In the genomic region with DNA sequence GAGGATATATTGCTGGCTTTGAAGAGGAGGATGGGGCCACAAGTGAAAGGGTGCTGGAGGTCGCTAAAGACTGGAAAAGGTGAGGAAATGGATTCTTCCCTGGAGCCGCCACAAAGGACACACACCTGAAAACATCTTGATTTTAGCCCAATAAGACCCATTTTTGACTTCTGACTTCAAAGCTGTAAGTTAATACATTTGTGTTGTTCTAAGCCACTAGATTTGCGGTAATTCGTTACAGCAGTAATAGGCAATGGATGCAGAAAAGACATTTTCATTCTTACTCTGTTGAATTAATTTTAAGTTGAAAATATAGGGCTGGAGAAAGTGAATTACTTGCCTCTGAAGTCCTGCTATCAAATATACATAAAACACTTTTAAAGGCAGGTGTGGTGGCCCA, we compare ENCODE assay signal across 32 cellular contexts.
DNase-seq lines count a peak whose midpoint lies in the region; ATAC-seq, FAIRE-seq and TF ChIP-seq lines count a peak whose summit lies in the region.
"Had no signal": no experiment of that assay in that cellular context is flagged by ENCODE, and none has a peak within 500 bp of the region (broad histone marks: within the 10 kb centered on the region; RNA-seq: fewer than 3 reads in every experiment).

No MANE protein-coding gene starts in this region.

- TF ChIP-seq RAD21 in A549 (conservative IDR thresholded peaks at IDR 0.05 in 1 of 2, IDR thresholded peaks at IDR 0.05 in 1 of 2) (no peak), K562 (CRISPR knock-in tag; conservative IDR thresholded peaks at IDR 0.05 in 1 of 2, IDR thresholded peaks at IDR 0.05 in 1 of 2) (no peak)

- POLR2A ChIA-PET in A549 (lab: Yijun Ruan, JAX) (no interaction called here), K562 (lab: Yijun Ruan, JAX) (no interaction called here)

- CTCF ChIA-PET in A549 (lab: Yijun Ruan, JAX), result no interaction called here
- CTCF ChIA-PET in K562 (lab: Yijun Ruan, JAX; ENCODE audit: low intra/inter-chr PET ratio), result no interaction called here

- no peak overlapping the region for H3K4me3 ChIP-seq in A549
- no peak overlapping the region for H3K4me3 ChIP-seq in K562
- no peak overlapping the region for H3K4me3 ChIP-seq in neuronal stem cell (ENCODE audit: low read length in 2 of 2)
- no peak overlapping the region for H3K4me3 ChIP-seq in lower lobe of right lung
- H3K4me3 ChIP-seq: BLaER1; BLaER1 treated with 17β-estradiol and CSF1 and Interleukin-3, amounts not matched to agents 10 nM and 100 nM had no signal

- BruUV-seq in K562 (replicated peaks; lab: Mats Ljungman, UMichigan), result no TSS peak

- H2BK120ac ChIP-seq in neuronal stem cell (ENCODE audit: low read depth, low read length), result no peak overlapping the region

- no peak for ATAC-seq in A549
- ATAC-seq in K562, result no peak
- no peak for ATAC-seq in lower lobe of right lung
- ATAC-seq: CD8-positive, alpha-beta T cell had no signal

- H3K18ac ChIP-seq in neuronal stem cell (ENCODE audit: low read length), result no peak overlapping the region

- TF ChIP-seq EP300 in A549 (IDR thresholded peaks at IDR 0.05), result no peak
- TF ChIP-seq EP300 in K562 (IDR thresholded peaks at IDR 0.05; ENCODE audit: low read length), result no peak

- H3K9me3 ChIP-seq in A549 (peaks cover 4% of the 10 kb centered on the region; the same call in 1 of the 3 replicates), K562 (replicated peaks; ENCODE audit: control insufficient read depth, insufficient read depth, low read depth, low read length) (no peaks in the 10 kb centered on the region), neuronal stem cell (replicated peaks in 1 of 2; ENCODE audit: control insufficient read depth in 2 of 2, insufficient read depth in 1 of 2, low read depth in 1 of 2, low read length in 2 of 2) (no peaks in the 10 kb centered on the region), lower lobe of right lung (no peaks in the 10 kb centered on the region)
- H3K9me3 ChIP-seq: BE2C, BLaER1 had no signal

- peaks cover 0 to 10% of the 10 kb centered on the region in 2 experiments; a peak in 3 of 5 replicates for H3K27me3 ChIP-seq in K562 (ENCODE audit: control insufficient read depth in 2 of 2, insufficient read depth in 2 of 2, low read length in 2 of 2)
- peaks cover 0 to 3% (median 0%) of the 10 kb centered on the region in 3 experiments for H3K27me3 ChIP-seq in neuronal stem cell (ENCODE audit: control insufficient read depth in 3 of 3, insufficient read depth in 3 of 3, low read depth in 1 of 3, low read length in 3 of 3)
- H3K27me3 ChIP-seq in lower lobe of right lung (ENCODE audit: low read depth), result no peaks in the 10 kb centered on the region
- H3K27me3 ChIP-seq: BE2C; BLaER1; BLaER1 treated with 17β-estradiol and CSF1 and Interleukin-3, amounts not matched to agents 10 nM and 100 nM had no signal

- H3K9ac ChIP-seq in K562 (ENCODE audit: insufficient read depth in 1 of 2, low read depth in 2 of 2, low read length in 2 of 2) (no peak overlapping the region), neuronal stem cell (ENCODE audit: low read depth, low read length, poor library complexity) (no peak overlapping the region)
- H3K9ac ChIP-seq: BLaER1; BLaER1 treated with 17β-estradiol and CSF1 and Interleukin-3, amounts not matched to agents 10 nM and 100 nM had no signal

- no peaks in the 10 kb centered on the region for H3K9me1 ChIP-seq in K562 (ENCODE audit: control insufficient read depth, insufficient read depth, low read length)

- H3K4me1 ChIP-seq in A549, result no peaks in the 10 kb centered on the region
- no peaks in the 10 kb centered on the region for H3K4me1 ChIP-seq in K562 (replicated peaks in 1 of 2; ENCODE audit: control insufficient read depth in 2 of 2, insufficient read depth in 2 of 2, low read length in 2 of 2)
- H3K4me1 ChIP-seq in neuronal stem cell (ENCODE audit: control insufficient read depth in 2 of 2, insufficient read depth in 1 of 2, low read depth in 1 of 2, low read length in 2 of 2), result no peaks in the 10 kb centered on the region
- H3K4me1 ChIP-seq in lower lobe of right lung, result no peaks in the 10 kb centered on the region
- H3K4me1 ChIP-seq: BE2C; BLaER1; BLaER1 treated with 17β-estradiol and CSF1 and Interleukin-3, amounts not matched to agents 10 nM and 100 nM; Caco-2 had no signal

- H3K27ac ChIP-seq in A549, result no peak overlapping the region
- H3K27ac ChIP-seq in K562 (ENCODE audit: extremely low read depth, low read depth, low read length), result no peak overlapping the region
- H3K27ac ChIP-seq in neuronal stem cell (replicated peaks; ENCODE audit: low read length), result no peak overlapping the region
- no peak overlapping the region for H3K27ac ChIP-seq in lower lobe of right lung
- H3K27ac ChIP-seq: 22Rv1; BLaER1; BLaER1 treated with 17β-estradiol and CSF1 and Interleukin-3, amounts not matched to agents 10 nM and 100 nM; C4-2B had no signal

- no peak overlapping the region for H2BK15ac ChIP-seq in neuronal stem cell (ENCODE audit: low read length)

- TF ChIP-seq POLR2A in A549 (IDR thresholded peaks at IDR 0.05; ENCODE audit: low read length) (no peak), K562 (conservative IDR thresholded peaks at IDR 0.05) (no peak)

- H3K14ac ChIP-seq in neuronal stem cell (ENCODE audit: low read length), result no peak overlapping the region

- DNase-seq in activated CD8-positive, alpha-beta memory T cell treated with anti-CD3 and anti-CD28 coated beads for 24 hours, result peak; percentile 4
- DNase-seq in activated CD8-positive, alpha-beta memory T cell treated with anti-CD3 and anti-CD28 coated beads, Interleukin-2, amount 50 U/mL, for 4 hours, result no peak
- DNase-seq in A549 (ENCODE audit: low read depth in 1 of 2, low spot score in 1 of 2), result no peak
- no peak for DNase-seq in K562 (ENCODE audit: extremely low read depth in 1 of 4, low spot score in 3 of 4)
- no peak for DNase-seq in neuronal stem cell (ENCODE audit: low spot score)
- DNase-seq in lower lobe of right lung, result no peak
- DNase-seq: 8988T; ACHN; AML-193; BE2C; C1 segment of cervical spinal cord; Caco-2; Calu3; CD4-positive, alpha-beta memory T cell; CD4-positive, alpha-beta T cell; CD4-positive, CD25-positive, alpha-beta regulatory T cell; CD8-positive, alpha-beta memory T cell; CD8-positive, alpha-beta T cell; COR-L47; DMS 273 treated with DMSO at 0.1 percent for 48 hours; DMS153; DMS53; DMS79; DMS79 treated with DMSO at 0.1 percent for 48 hours; DND-41; EL had no signal

- no peak overlapping the region for H4K8ac ChIP-seq in neuronal stem cell (ENCODE audit: low read depth, low read length)

- no peak for TF ChIP-seq CTCF in A549 (IDR thresholded peaks at IDR 0.05)
- TF ChIP-seq CTCF in K562 (IDR thresholded peaks at IDR 0.05 in 2 of 3, conservative IDR thresholded peaks at IDR 0.05 in 1 of 3; ENCODE audit: insufficient read depth in 2 of 3, low read depth in 1 of 3, low read length in 3 of 3), result no peak
- TF ChIP-seq CTCF in lower lobe of right lung (IDR thresholded peaks at IDR 0.05), result no peak

- H3K4ac ChIP-seq in neuronal stem cell (ENCODE audit: low read length), result no peak overlapping the region

- H3K4me2 ChIP-seq in A549 (no peak overlapping the region), K562 (ENCODE audit: insufficient read depth, low read length) (no peak overlapping the region), neuronal stem cell (ENCODE audit: insufficient read depth, low read length, poor library complexity, severe bottlenecking) (no peak overlapping the region)
- H3K4me2 ChIP-seq: BLaER1; BLaER1 treated with 17β-estradiol and CSF1 and Interleukin-3, amounts not matched to agents 10 nM and 100 nM had no signal

- no peaks in the 10 kb centered on the region for H3K36me3 ChIP-seq in K562 (ENCODE audit: control insufficient read depth, insufficient read depth, low read length)
- no peaks in the 10 kb centered on the region for H3K36me3 ChIP-seq in neuronal stem cell (replicated peaks in 1 of 2; ENCODE audit: control insufficient read depth in 2 of 2, insufficient read depth in 2 of 2, low read length in 2 of 2)
- no peaks in the 10 kb centered on the region for H3K36me3 ChIP-seq in lower lobe of right lung
- H3K36me3 ChIP-seq: BE2C; BLaER1; BLaER1 treated with 17β-estradiol and CSF1 and Interleukin-3, amounts not matched to agents 10 nM and 100 nM had no signal

- no peak overlapping the region for H2BK5ac ChIP-seq in neuronal stem cell (ENCODE audit: low read length)

- 69% methylated on average over 4 of the region's 4 CpGs for WGBS in A549 (ENCODE audit: missing lambda C conversion rate)
- WGBS in K562 (ENCODE audit: insufficient coverage, low coverage, missing lambda C conversion rate), result 4% methylated on average over 4 of the region's 4 CpGs
- WGBS in neuronal stem cell (ENCODE audit: extremely low coverage in 2 of 2, insufficient read length in 2 of 2, insufficient replicate concordance in 1 of 2), 2 donors, result no CpG with 5 or more reads among the region's 4 CpGs

- no peaks in the 10 kb centered on the region for H3K79me2 ChIP-seq in K562 (ENCODE audit: control insufficient read depth, insufficient read depth, low read length)

- H2AFZ ChIP-seq in K562 (ENCODE audit: low read depth, low read length), result no peak overlapping the region
- no peak overlapping the region for H2AFZ ChIP-seq in neuronal stem cell (ENCODE audit: low read length)

- H3K79me1 ChIP-seq in neuronal stem cell (ENCODE audit: low read depth, low read length), result no peaks in the 10 kb centered on the region

- no peak overlapping the region for H2AK5ac ChIP-seq in neuronal stem cell (ENCODE audit: low read depth, low read length)

- FAIRE-seq in A549 (lab: Jason Lieb, UNC) (no peak), K562 (lab: Jason Lieb, UNC) (no peak)
- FAIRE-seq: A204.1, D721Med had no signal

- in situ Hi-C loops in K562 (cut with MboI), result no loop called here

- no peak overlapping the region for H2BK12ac ChIP-seq in neuronal stem cell (ENCODE audit: low read length)

- intact Hi-C loops in K562 (cut with micrococcal nuclease) (no loop called here), lower lobe of right lung (cut with DNase I) (no loop called here)

- no peaks in the 10 kb centered on the region for H4K20me1 ChIP-seq in K562 (replicated peaks; ENCODE audit: control insufficient read depth, insufficient read depth, low read length)
- H4K20me1 ChIP-seq: BLaER1; BLaER1 treated with 17β-estradiol and CSF1 and Interleukin-3, amounts not matched to agents 10 nM and 100 nM had no signal

- no peak overlapping the region for H4K91ac ChIP-seq in neuronal stem cell (ENCODE audit: low read depth, low read length, poor library complexity)

- no peak overlapping the region for H3K23ac ChIP-seq in neuronal stem cell (ENCODE audit: low read depth, low read length, poor library complexity)

TF ChIP-seq in A549, 52 proteins besides CTCF, POLR2A, EP300 and RAD21 (continues in another document):
- TF ChIP-seq CBX8 (IDR thresholded peaks at IDR 0.05), result peak; percentile 83; the same call in 1 of the 2 replicates
- TF ChIP-seq GATA3 (IDR thresholded peaks at IDR 0.05; ENCODE audit: borderline replicate concordance), result no peak
- no peak for TF ChIP-seq RCOR1 (IDR thresholded peaks at IDR 0.05; ENCODE audit: low read depth, low read length)
- no peak for TF ChIP-seq HOXB5 (CRISPR knock-in tag; IDR thresholded peaks at IDR 0.05)

TF ChIP-seq in K562, 482 proteins besides CTCF, POLR2A, EP300 and RAD21:
- TF ChIP-seq KLF1 (tag; IDR thresholded peaks at IDR 0.05), result no peak
- TF ChIP-seq CBX8 (IDR thresholded peaks at IDR 0.05; ENCODE audit: borderline replicate concordance, extremely low read depth, low read depth, low read length, poor library complexity, severe bottlenecking), result peak; percentile 75
TF ChIP-seq in K562: peak in this region for 1.
